23 cellular contexts compared by ENCODE assay signal in the genomic region with DNA sequence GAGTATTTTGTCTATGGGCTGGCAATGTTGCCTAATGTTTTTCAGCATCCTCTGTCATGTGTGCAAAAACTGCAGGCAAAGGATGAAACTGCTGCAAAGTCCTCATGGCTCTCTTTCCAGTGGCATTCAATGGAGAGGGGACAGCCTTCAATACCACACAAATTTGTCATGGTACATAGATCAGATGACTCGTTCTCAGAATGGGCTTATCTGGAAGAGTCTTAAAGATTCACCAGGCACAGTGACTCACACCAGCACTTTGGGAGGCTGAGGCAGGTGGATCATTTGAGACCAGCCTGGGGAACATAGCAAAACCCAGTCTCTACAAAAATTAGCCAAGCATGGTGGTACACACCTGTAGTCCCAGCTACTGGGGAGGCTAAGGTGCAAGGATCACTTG. TPM values are rescaled to one million over a fixed set of nuclear protein-coding genes. Genes with fewer than 3 reads are reported as not detected.
A peak's percentile ranks its signal among the peaks of the same experiment; 100 is the strongest.
DNase-seq lines count a peak whose midpoint lies in the region; ATAC-seq, FAIRE-seq and TF ChIP-seq lines count a peak whose summit lies in the region.
"Had no signal": no experiment of that assay in that cellular context is flagged by ENCODE, and none has a peak within 500 bp of the region (broad histone marks: within the 10 kb centered on the region; RNA-seq: fewer than 3 reads in every experiment).

No MANE protein-coding gene starts in this region.

- DNase-seq in AG08395 (ENCODE audit: low spot score) = peak; percentile 13
- DNase-seq in EL = peak; percentile 44
- DNase-seq in RPMI7951 (ENCODE audit: low read depth) = peak; percentile 25
- DNase-seq in left lobe of liver (ENCODE audit: low spot score) = peak; percentile 12
- no peak for DNase-seq in pancreas
- no peak for DNase-seq in Ammon's horn (ENCODE audit: low spot score)
- DNase-seq: activated B cell treated with CpG ODN at 0.5 μM for 24 hours; Caco-2; cerebellar nuclear complex; Kasumi-1; mesendoderm; naive thymus-derived CD4-positive, alpha-beta T cell; NCI-H1092 treated with DMSO at 0.1 percent for 48 hours; NCI-H510A treated with DMSO at 0.1 percent for 48 hours; right cardiac atrium; RPMI8226; tibial artery had no signal

- intact Hi-C loops in pancreas (cut with DNase I) = no loop called here

- ATAC-seq in left lobe of liver = no peak
- ATAC-seq in pancreas = no peak
- no peak for ATAC-seq in GM18517 (IDR thresholded peaks at IDR 0.05; ENCODE audit: unreplicated experiment)
- ATAC-seq: gastroesophageal sphincter; naive thymus-derived CD4-positive, alpha-beta T cell; right cardiac atrium had no signal

- H3K4me1 ChIP-seq in pancreas = peaks cover 6 to 26% (median 24%) of the 10 kb centered on the region in 3 donors

- no peak for TF ChIP-seq CTCF in pancreas (IDR thresholded peaks at IDR 0.05)

- H3K36me3 ChIP-seq in pancreas = peaks cover 0 to 16% (median 0%) of the 10 kb centered on the region in 3 donors

- no peak overlapping the region for H3K27ac ChIP-seq in pancreas
- H3K27ac ChIP-seq: ascending aorta, BLaER1, gastroesophageal sphincter, SK-N-MC, tibial artery had no signal

- H3K27me3 ChIP-seq in pancreas = no peaks in the 10 kb centered on the region
- H3K27me3 ChIP-seq: ascending aorta, BLaER1, gastroesophageal sphincter, tibial artery had no signal

- WGBS in pancreas, 2 donors = 76 to 77% methylated on average over 1 of the region's 1 CpG

- no peaks in the 10 kb centered on the region for H3K9me3 ChIP-seq in pancreas
- H3K9me3 ChIP-seq: ascending aorta, BLaER1, Caco-2, gastroesophageal sphincter, HAP-1, tibial artery had no signal

- no peak overlapping the region for H3K4me3 ChIP-seq in pancreas
- H3K4me3 ChIP-seq: ascending aorta, BLaER1, gastroesophageal sphincter, HAP-1, SK-N-MC, tibial artery had no signal

- FAIRE-seq in pancreas (lab: Jason Lieb, UNC) = no peak

RNA-seq across cellular contexts. Expression of gene CDKN2AIPNL, which starts 5.3 kb away (rescaled TPM):
- 48.3 and 60.4 TPM in 2 replicates for total RNA-seq in RPMI7951 (2014; rRNA removed; shearing (Covaris generic))
- total RNA-seq in left lobe of liver (9.9 TPM), pancreas (10 to 100 TPM; 11.9 to 24.6 (median 15.8) TPM)
- 10 to 100 TPM; 26.8 to 42.5 TPM for polyA plus RNA-seq in pancreas

RNA-seq across cellular contexts. Expression of gene UBE2B, which starts 35.0 kb away (rescaled TPM):
- total RNA-seq in RPMI7951 (2014; rRNA removed; shearing (Covaris generic)) = 22.9 and 36.0 TPM in 2 replicates
- total RNA-seq in left lobe of liver (26.6 TPM), pancreas (10 to 100 TPM; 41.5 to 68.7 (median 47.2) TPM)
- polyA plus RNA-seq in pancreas = 10 to 100 TPM; 45.4 to 72.1 TPM

RNA-seq across cellular contexts. Expression of gene CDKL3, which starts 39.4 kb away (rescaled TPM):
- total RNA-seq in RPMI7951 (2014; rRNA removed; shearing (Covaris generic)) = 3.2 TPM in 2 replicates
- total RNA-seq in left lobe of liver (1.2 TPM), pancreas (1 to 10 TPM in 4 of 6 donors, under 1 TPM in 2; 0.47 to 1.3 (median 1.1) TPM)
- polyA plus RNA-seq in pancreas = 1 to 10 TPM; 1.7 to 3.8 TPM
- total RNA-seq: ascending aorta had no signal

Comparison
In these comparisons a context has a peak if more than half of its experiments do, and no peak if none do; other contexts are left out.
1. DNase-seq: peak in AG08395 (single experiment), EL (single experiment), RPMI7951 (single experiment) and left lobe of liver (single experiment); none in pancreas (0 of 6) and Ammon's horn (single experiment).